In the genomic region with DNA sequence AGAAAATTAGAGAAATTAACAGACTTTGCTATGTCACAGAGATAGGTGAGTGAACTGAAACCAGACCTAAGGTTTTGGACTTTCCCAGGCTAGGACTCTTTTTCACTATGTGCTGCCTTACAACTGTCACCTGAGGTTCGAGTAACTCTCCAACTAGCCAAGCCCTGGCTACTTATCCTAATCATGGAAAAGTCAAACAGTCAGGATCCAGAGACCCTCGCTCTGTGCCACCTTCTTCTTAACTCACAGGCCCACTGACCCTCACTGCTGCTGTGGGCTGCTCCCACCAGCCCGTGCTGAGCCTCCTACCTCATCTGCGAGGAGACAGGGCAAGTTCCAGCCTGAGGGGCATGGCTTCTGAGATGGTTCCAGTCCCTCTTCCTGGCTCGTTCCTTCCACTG, we compare ENCODE assay signal across 10 cellular contexts.
DNase-seq lines count a peak whose midpoint lies in the region; ATAC-seq and TF ChIP-seq lines count a peak whose summit lies in the region.
"Had no signal": no experiment of that assay in that cellular context is flagged by ENCODE, and none has a peak within 500 bp of the region (broad histone marks: within the 10 kb centered on the region; RNA-seq: fewer than 3 reads in every experiment).

No MANE protein-coding gene starts in this region.

- POLR2A ChIA-PET in HCT116 (lab: Charles Lee), result interaction anchor here (1.2 to 4.5 kb wide), 5 partner anchors 9 to 48 kb away, joined by 4 to 21 read pairs (median 6); no protein-coding TSS in a partner anchor
- POLR2A ChIA-PET in naive thymus-derived CD8-positive, alpha-beta T cell (lab: Charles Lee), result interaction anchor here (1.6 kb wide), 1 partner anchor 10 kb away, joined by 7 read pairs; no protein-coding TSS in a partner anchor

- ATAC-seq in HCT116, result no peak
- ATAC-seq in naive thymus-derived CD8-positive, alpha-beta T cell, result no peak
- ATAC-seq in GM18858 (IDR thresholded peaks at IDR 0.05; ENCODE audit: unreplicated experiment), result no peak

- no peaks in the 10 kb centered on the region for H3K27me3 Mint-ChIP-seq in Calu3 (ENCODE audit: unreplicated experiment)
- no peaks in the 10 kb centered on the region for H3K27me3 Mint-ChIP-seq in activated T-helper 1 cell treated with anti-CD3 and anti-CD28 coated beads, Interleukin-12 subunit alpha, Interleukin-12 subunit beta, Interleukin-2, Interleukin-4 antibody, amounts not matched to agents 30 ng/mL and 10 ng/mL and 1 ng/mL, durations not matched to agents 14 hours and 24 hours and 36 hours (ENCODE audit: insufficient read depth)
- no peaks in the 10 kb centered on the region for H3K27me3 Mint-ChIP-seq in naive thymus-derived CD8-positive, alpha-beta T cell

- H3K9me3 Mint-ChIP-seq in Calu3 (ENCODE audit: low read depth, unreplicated experiment), result peaks cover 3% of the 10 kb centered on the region
- no peaks in the 10 kb centered on the region for H3K9me3 Mint-ChIP-seq in activated T-helper 1 cell treated with anti-CD3 and anti-CD28 coated beads, Interleukin-12 subunit alpha, Interleukin-12 subunit beta, Interleukin-2, Interleukin-4 antibody, amounts not matched to agents 30 ng/mL and 10 ng/mL and 1 ng/mL, durations not matched to agents 14 hours and 24 hours and 36 hours
- H3K9me3 Mint-ChIP-seq in naive thymus-derived CD8-positive, alpha-beta T cell, result no peaks in the 10 kb centered on the region

- no peak for TF ChIP-seq POLR2A in HCT116 (IDR thresholded peaks at IDR 0.05; ENCODE audit: borderline replicate concordance, extremely low read depth, insufficient read depth, insufficient read length)

- intact Hi-C loops in Calu3 (cut with micrococcal nuclease; ENCODE audit: unreplicated experiment), result no loop called here
- intact Hi-C loops in HCT116 (cut with micrococcal nuclease), result no loop called here
- intact Hi-C loops in activated T-helper 1 cell treated with anti-CD3 and anti-CD28 coated beads, Interleukin-12 subunit alpha, Interleukin-12 subunit beta, Interleukin-2, Interleukin-4 antibody, amounts not matched to agents 30 ng/mL and 10 ng/mL and 1 ng/mL, durations not matched to agents 14 hours and 24 hours and 36 hours (cut with micrococcal nuclease), result loop anchor here (10.0 kb wide), 1 partner anchor 51 kb away; no protein-coding TSS in a partner anchor
- intact Hi-C loops in posterior cingulate gyrus (cut with DNase I), result no loop called here

- no peaks in the 10 kb centered on the region for H3K9me3 ChIP-seq in HCT116 (ENCODE audit: control insufficient read depth in 1 of 2, insufficient read depth in 1 of 2, low read depth in 1 of 2, low read length in 2 of 2)

- H3K27ac Mint-ChIP-seq in Calu3 (ENCODE audit: unreplicated experiment), result peak overlapping the region; percentile 97
- H3K27ac Mint-ChIP-seq in activated T-helper 1 cell treated with anti-CD3 and anti-CD28 coated beads, Interleukin-12 subunit alpha, Interleukin-12 subunit beta, Interleukin-2, Interleukin-4 antibody, amounts not matched to agents 30 ng/mL and 10 ng/mL and 1 ng/mL, durations not matched to agents 14 hours and 24 hours and 36 hours, result peak overlapping the region; percentile 74
- peak overlapping the region in 9 of 10 donors; percentile 21 to 96 (median 87) for H3K27ac Mint-ChIP-seq in naive thymus-derived CD8-positive, alpha-beta T cell

- H3K9ac ChIP-seq in HCT116 (ENCODE audit: low read length), result peak overlapping the region; percentile 27

- CTCF ChIA-PET in Calu3 (lab: Charles Lee) (interaction anchor here (0.5 to 1.8 kb wide), 5 partner anchors 10 to 98 kb away, joined by 3 to 7 read pairs (median 4); no protein-coding TSS in a partner anchor), HCT116 (lab: Charles Lee) (no interaction called here)

- H3K4me2 ChIP-seq in HCT116 (ENCODE audit: low read length), result no peak overlapping the region

- H3K4me1 ChIP-seq in HCT116 (ENCODE audit: control insufficient read depth in 1 of 2, insufficient read depth in 2 of 2, low read length in 2 of 2), result peaks cover 76 to 96% of the 10 kb centered on the region in 2 experiments

- no peak overlapping the region for H2AFZ ChIP-seq in HCT116 (ENCODE audit: low read depth, low read length, poor library complexity, severe bottlenecking)

- peak overlapping the region; percentile 85 for H3K27ac ChIP-seq in HCT116 (ENCODE audit: low read depth, low read length)

- RAD21 ChIA-PET in HCT116 (lab: Charles Lee; ENCODE audit: low non-redundant PET in 1 of 2, low total read pairs in 2 of 2, uncharacterized antibody in 2 of 2, unreplicated experiment in 2 of 2), result no interaction called here

- TF ChIP-seq CTCF in Calu3 (IDR thresholded peaks at IDR 0.05; ENCODE audit: unreplicated experiment), result no peak
- no peak for TF ChIP-seq CTCF in HCT116 (IDR thresholded peaks at IDR 0.05 in 2 of 3, conservative IDR thresholded peaks at IDR 0.05 in 1 of 3; ENCODE audit: borderline replicate concordance in 1 of 3, insufficient read depth in 1 of 3, low read depth in 2 of 3, low read length in 2 of 3)

- H3K4me1 Mint-ChIP-seq in Calu3 (ENCODE audit: low read depth, unreplicated experiment), result peaks cover 30% of the 10 kb centered on the region
- peaks cover 80% of the 10 kb centered on the region for H3K4me1 Mint-ChIP-seq in activated T-helper 1 cell treated with anti-CD3 and anti-CD28 coated beads, Interleukin-12 subunit alpha, Interleukin-12 subunit beta, Interleukin-2, Interleukin-4 antibody, amounts not matched to agents 30 ng/mL and 10 ng/mL and 1 ng/mL, durations not matched to agents 14 hours and 24 hours and 36 hours (ENCODE audit: low read depth)
- peaks cover 30 to 83% (median 77%) of the 10 kb centered on the region in 4 donors for H3K4me1 Mint-ChIP-seq in naive thymus-derived CD8-positive, alpha-beta T cell

- DNase-seq in Calu3 (no peak), HCT116 (ENCODE audit: low read depth, low spot score) (no peak), posterior cingulate gyrus (no peak), LoVo (ENCODE audit: low spot score) (no peak)
- DNase-seq in activated T-helper 1 cell treated with anti-CD3 and anti-CD28 coated beads, Interleukin-12 subunit alpha, Interleukin-12 subunit beta, Interleukin-2, Interleukin-4 antibody, amounts not matched to agents 30 ng/mL and 10 ng/mL and 1 ng/mL, durations not matched to agents 14 hours and 24 hours and 36 hours (ENCODE audit: low spot score), result no peak
- no peak for DNase-seq in naive thymus-derived CD8-positive, alpha-beta T cell
- DNase-seq in stimulated activated CD4-positive, alpha-beta T cell treated with anti-CD3 and anti-CD28 coated beads, Interleukin-2, amount 100 ng/mL, for 24 hours, result no peak
- DNase-seq: DMS79, NCI-H2029 treated with DMSO at 0.1 percent for 48 hours had no signal

- peaks cover 100% of the 10 kb centered on the region for H3K79me2 ChIP-seq in HCT116 (ENCODE audit: insufficient read depth, low read length)

- no peaks in the 10 kb centered on the region for H3K9me2 ChIP-seq in HCT116 (ENCODE audit: insufficient read depth)

- no peak overlapping the region for H3K4me3 ChIP-seq in HCT116 (replicated peaks in 1 of 2; ENCODE audit: low read depth in 1 of 2, low read length in 2 of 2)

- peaks cover 37% of the 10 kb centered on the region for H3K36me3 Mint-ChIP-seq in Calu3 (ENCODE audit: insufficient read depth, unreplicated experiment)
- peaks cover 49% of the 10 kb centered on the region for H3K36me3 Mint-ChIP-seq in activated T-helper 1 cell treated with anti-CD3 and anti-CD28 coated beads, Interleukin-12 subunit alpha, Interleukin-12 subunit beta, Interleukin-2, Interleukin-4 antibody, amounts not matched to agents 30 ng/mL and 10 ng/mL and 1 ng/mL, durations not matched to agents 14 hours and 24 hours and 36 hours (ENCODE audit: low read depth)
- peaks cover 2 to 38% (median 4%) of the 10 kb centered on the region in 3 donors for H3K36me3 Mint-ChIP-seq in naive thymus-derived CD8-positive, alpha-beta T cell

- no peak overlapping the region for H3K4me3 Mint-ChIP-seq in Calu3 (ENCODE audit: low read depth, unreplicated experiment)
- peak overlapping the region; percentile 2 for H3K4me3 Mint-ChIP-seq in activated T-helper 1 cell treated with anti-CD3 and anti-CD28 coated beads, Interleukin-12 subunit alpha, Interleukin-12 subunit beta, Interleukin-2, Interleukin-4 antibody, amounts not matched to agents 30 ng/mL and 10 ng/mL and 1 ng/mL, durations not matched to agents 14 hours and 24 hours and 36 hours
- peak overlapping the region in 8 of 10 donors; percentile 14 to 61 (median 32) for H3K4me3 Mint-ChIP-seq in naive thymus-derived CD8-positive, alpha-beta T cell

- no peaks in the 10 kb centered on the region for H4K20me1 ChIP-seq in HCT116 (ENCODE audit: insufficient read depth)

- H3K27me3 ChIP-seq in HCT116 (ENCODE audit: insufficient read depth, low read length), result no peaks in the 10 kb centered on the region

- no peak for TF ChIP-seq RAD21 in HCT116 (IDR thresholded peaks at IDR 0.05; ENCODE audit: low read depth)

- BruUV-seq in Calu3 (replicated peaks; lab: Mats Ljungman, UMichigan) (no TSS peak), HCT116 (replicated peaks; lab: Mats Ljungman, UMichigan) (no TSS peak)

- peaks cover 26 to 50% of the 10 kb centered on the region in 2 experiments for H3K36me3 ChIP-seq in HCT116 (ENCODE audit: control insufficient read depth in 1 of 2, insufficient read depth in 2 of 2, low read length in 2 of 2)

TF ChIP-seq in HCT116, 20 proteins besides CTCF, POLR2A, EP300 and RAD21 (continues in another document):
- peak; percentile 20; the same call in 1 of the 2 replicates for TF ChIP-seq POLR2AphosphoS5 (IDR thresholded peaks at IDR 0.05; ENCODE audit: low read depth, low read length)
- TF ChIP-seq CEBPB (IDR thresholded peaks at IDR 0.05; ENCODE audit: low read depth), result no peak
- no peak for TF ChIP-seq SP1 (IDR thresholded peaks at IDR 0.05; ENCODE audit: low read depth)
- TF ChIP-seq SIN3A (IDR thresholded peaks at IDR 0.05; ENCODE audit: low read depth), result no peak
- TF ChIP-seq CBX3 (IDR thresholded peaks at IDR 0.05; ENCODE audit: low read depth), result no peak
